ENCODE assay signal across 1 cellular context in genomic region chr15:43232289-43232874, GRCh38.
TF ChIP-seq lines count a peak whose summit lies in the region.

No MANE protein-coding gene starts in this region.

TF ChIP-seq in HepG2, 621 proteins besides CTCF, POLR2A, EP300 and RAD21:
- TF ChIP-seq ZFP90 (CRISPR knock-in tag; IDR thresholded peaks at IDR 0.05; ENCODE audit: borderline replicate concordance) (no peak), ELF1 (CRISPR knock-in tag; IDR thresholded peaks at IDR 0.05) (no peak), CEBPB (IDR thresholded peaks at IDR 0.05; ENCODE audit: borderline replicate concordance, low read depth, low read length) (peak; percentile 37; the same call in 1 of the 2 replicates)
TF ChIP-seq in HepG2: peak in this region for 1.
